16 cellular contexts compared by ENCODE assay signal in the genomic region with DNA sequence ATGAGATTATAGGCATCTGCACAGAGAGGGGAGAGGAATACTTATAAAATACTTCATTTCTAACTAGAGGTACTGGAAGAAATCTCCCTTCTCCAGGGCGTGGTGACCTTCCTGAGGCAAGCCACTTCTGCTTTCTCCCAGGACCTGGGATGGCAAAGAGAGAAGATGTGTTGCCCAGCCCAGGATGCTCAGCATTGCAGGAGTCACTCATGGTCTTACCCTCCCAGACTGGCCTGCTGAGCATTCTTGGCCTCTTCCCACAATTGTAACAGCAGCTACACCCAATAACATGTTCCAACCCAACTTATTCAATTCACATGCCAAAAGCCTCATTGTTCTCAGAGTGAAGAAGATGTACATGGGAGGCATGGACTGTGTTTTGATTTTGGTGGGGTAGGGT. TPM values are rescaled to one million over a fixed set of nuclear protein-coding genes. Genes with fewer than 3 reads are reported as not detected.
DNase-seq lines count a peak whose midpoint lies in the region; ATAC-seq and TF ChIP-seq lines count a peak whose summit lies in the region.
"Had no signal": no experiment of that assay in that cellular context is flagged by ENCODE, and none has a peak within 500 bp of the region (broad histone marks: within the 10 kb centered on the region; RNA-seq: fewer than 3 reads in every experiment).

No MANE protein-coding gene starts in this region.

- peak; percentile 80 for DNase-seq in esophagus muscularis mucosa (ENCODE audit: extremely low spot score)
- DNase-seq in osteoblast (ENCODE audit: insufficient read length, low spot score, missing footprints) = no peak
- DNase-seq in transverse colon = no peak
- DNase-seq in osteocyte (ENCODE audit: extremely low spot score, unreplicated experiment) = no peak
- no peak for DNase-seq in iPS-NIHi11 (ENCODE audit: low spot score)
- DNase-seq in activated naive CD4-positive, alpha-beta T cell (lab: John Stamatoyannopoulos, UW) = no peak
- DNase-seq: islet precursor cell; NCI-H526; SHP77; stimulated activated CD4-positive, alpha-beta T cell treated with anti-CD3 and anti-CD28 coated beads, Interleukin-1b, Interleukin-23, amount 100 ng/mL, for 48 hours had no signal

- intact Hi-C loops in esophagus muscularis mucosa (cut with DNase I) (no loop called here), transverse colon (cut with DNase I; ENCODE audit: low total_unique reads) (no loop called here)

- TF ChIP-seq CTCF in VCaP (conservative IDR thresholded peaks at IDR 0.05) (no peak), esophagus muscularis mucosa (IDR thresholded peaks at IDR 0.05) (no peak), osteoblast (IDR thresholded peaks at IDR 0.05; ENCODE audit: extremely low read depth, low read depth, low read length) (no peak), transverse colon (IDR thresholded peaks at IDR 0.05) (no peak), osteocyte (IDR thresholded peaks at IDR 0.05) (no peak)

- H3K27ac ChIP-seq in VCaP (peak overlapping the region; percentile 61), esophagus muscularis mucosa (replicated peaks in 1 of 4) (peak overlapping the region; percentile 62 to 84 (median 71)), osteoblast (ENCODE audit: low read depth, low read length) (peak overlapping the region; percentile 70), transverse colon (peak overlapping the region; percentile 82 to 88 (median 85))
- H3K27ac ChIP-seq: HL-60 had no signal

- H3K27me3 Mint-ChIP-seq in osteocyte (ENCODE audit: unreplicated experiment) = no peaks in the 10 kb centered on the region
- H3K27me3 Mint-ChIP-seq: stimulated activated memory B cell treated with anti-CD40 and anti-IgM and Interleukin-4, amounts not matched to agents 10 μg/mL and 1 μg/mL and 100 μg/mL, for 72 hours had no signal

- H3K9me3 Mint-ChIP-seq in osteocyte (ENCODE audit: unreplicated experiment) = no peaks in the 10 kb centered on the region
- H3K9me3 Mint-ChIP-seq: neural crest cell; stimulated activated memory B cell treated with anti-CD40 and anti-IgM and Interleukin-4, amounts not matched to agents 10 μg/mL and 1 μg/mL and 100 μg/mL, for 72 hours had no signal

- peaks cover 10% of the 10 kb centered on the region for H3K4me1 Mint-ChIP-seq in osteocyte (ENCODE audit: unreplicated experiment)
- H3K4me1 Mint-ChIP-seq: neural crest cell; stimulated activated memory B cell treated with anti-CD40 and anti-IgM and Interleukin-4, amounts not matched to agents 10 μg/mL and 1 μg/mL and 100 μg/mL, for 72 hours had no signal

- no peak overlapping the region for H3K27ac Mint-ChIP-seq in osteocyte (ENCODE audit: unreplicated experiment)
- H3K27ac Mint-ChIP-seq: stimulated activated memory B cell treated with anti-CD40 and anti-IgM and Interleukin-4, amounts not matched to agents 10 μg/mL and 1 μg/mL and 100 μg/mL, for 72 hours had no signal

- no peaks in the 10 kb centered on the region for H3K79me2 ChIP-seq in osteoblast (ENCODE audit: insufficient read depth, low read length)

- peak overlapping the region; percentile 45 for H3K4me2 ChIP-seq in osteoblast (ENCODE audit: insufficient read depth, low read length)

- H4K20me1 ChIP-seq in osteoblast (ENCODE audit: insufficient read depth, low read length) = no peaks in the 10 kb centered on the region

- H3K4me3 ChIP-seq in esophagus muscularis mucosa (no peak overlapping the region), osteoblast (ENCODE audit: insufficient read depth, low read length) (no peak overlapping the region), transverse colon (no peak overlapping the region)

- no peak for TF ChIP-seq POLR2A in esophagus muscularis mucosa (IDR thresholded peaks at IDR 0.05; ENCODE audit: low read depth)
- no peak for TF ChIP-seq POLR2A in transverse colon (IDR thresholded peaks at IDR 0.05)

- peaks cover 12 to 24% (median 19%) of the 10 kb centered on the region in 4 donors for H3K4me1 ChIP-seq in esophagus muscularis mucosa
- H3K4me1 ChIP-seq in osteoblast (ENCODE audit: insufficient read depth, low read length) = peaks cover 14% of the 10 kb centered on the region
- H3K4me1 ChIP-seq in transverse colon = peaks cover 12 to 24% (median 18%) of the 10 kb centered on the region in 4 donors

- H2AFZ ChIP-seq in osteoblast (ENCODE audit: low read length) = peak overlapping the region; percentile 26

- no peak for ATAC-seq in HG02610 (IDR thresholded peaks at IDR 0.05; ENCODE audit: unreplicated experiment)

- no peak overlapping the region for H3K4me3 Mint-ChIP-seq in osteocyte (ENCODE audit: unreplicated experiment)
- H3K4me3 Mint-ChIP-seq: neural crest cell; stimulated activated memory B cell treated with anti-CD40 and anti-IgM and Interleukin-4, amounts not matched to agents 10 μg/mL and 1 μg/mL and 100 μg/mL, for 72 hours had no signal

- H3K27me3 ChIP-seq in esophagus muscularis mucosa = no peaks in the 10 kb centered on the region
- H3K27me3 ChIP-seq in osteoblast (ENCODE audit: insufficient read depth, low read length) = no peaks in the 10 kb centered on the region
- H3K27me3 ChIP-seq in transverse colon = no peaks in the 10 kb centered on the region

- H3K9me3 ChIP-seq in esophagus muscularis mucosa (no peaks in the 10 kb centered on the region), osteoblast (ENCODE audit: low read depth, low read length) (no peaks in the 10 kb centered on the region), transverse colon (no peaks in the 10 kb centered on the region)

- H3K36me3 Mint-ChIP-seq in osteocyte (ENCODE audit: unreplicated experiment) = no peaks in the 10 kb centered on the region
- H3K36me3 Mint-ChIP-seq: stimulated activated memory B cell treated with anti-CD40 and anti-IgM and Interleukin-4, amounts not matched to agents 10 μg/mL and 1 μg/mL and 100 μg/mL, for 72 hours had no signal

- in situ Hi-C loops in transverse colon (cut with MboI; ENCODE audit: low pct_ligation_motif_present in 1 of 4, low pct_unique_long_range_greater_than_20kb in 1 of 4, low sequenced_read_pairs in 3 of 4) = loop anchor here in 1 of 4 donors (25.0 kb wide), 1 partner anchor 133 kb away; a partner anchor contains a TSS

- no peak for TF ChIP-seq EP300 in esophagus muscularis mucosa (IDR thresholded peaks at IDR 0.05)
- no peak for TF ChIP-seq EP300 in transverse colon (IDR thresholded peaks at IDR 0.05; ENCODE audit: low read depth)

- WGBS in esophagus muscularis mucosa = 89% methylated on average over 1 of the region's 1 CpG
- WGBS in transverse colon (ENCODE audit: low coverage in 1 of 2), 2 donors = 88% methylated on average over 1 of the region's 1 CpG; no CpG with 5 or more reads in 1 of the 2 donors

- no peaks in the 10 kb centered on the region for H3K36me3 ChIP-seq in esophagus muscularis mucosa
- H3K36me3 ChIP-seq in osteoblast (ENCODE audit: insufficient read depth, low read length) = no peaks in the 10 kb centered on the region
- H3K36me3 ChIP-seq in transverse colon = no peaks in the 10 kb centered on the region

RNA-seq across cellular contexts. Expression of a gene that starts 37.9 kb away (rescaled TPM):
- total RNA-seq in esophagus muscularis mucosa (1 to 10 TPM in 2 of 4 donors, under 1 TPM in 2; 0.75 to 1.4 (median 1.1) TPM), osteoblast (1.2 and 1.8 TPM in 2 replicates), transverse colon (1 to 10 TPM in 2 of 4 donors, under 1 TPM in 1, not detected in 1; 0.27 to 1.8 (median 1.7) TPM), osteocyte (0.55 TPM in 1 of 2 replicates, not detected in the other)
- total RNA-seq: epithelial cell of proximal tubule had no signal
